Comparison of ENCODE assay signal across 13 cellular contexts in the genomic region with DNA sequence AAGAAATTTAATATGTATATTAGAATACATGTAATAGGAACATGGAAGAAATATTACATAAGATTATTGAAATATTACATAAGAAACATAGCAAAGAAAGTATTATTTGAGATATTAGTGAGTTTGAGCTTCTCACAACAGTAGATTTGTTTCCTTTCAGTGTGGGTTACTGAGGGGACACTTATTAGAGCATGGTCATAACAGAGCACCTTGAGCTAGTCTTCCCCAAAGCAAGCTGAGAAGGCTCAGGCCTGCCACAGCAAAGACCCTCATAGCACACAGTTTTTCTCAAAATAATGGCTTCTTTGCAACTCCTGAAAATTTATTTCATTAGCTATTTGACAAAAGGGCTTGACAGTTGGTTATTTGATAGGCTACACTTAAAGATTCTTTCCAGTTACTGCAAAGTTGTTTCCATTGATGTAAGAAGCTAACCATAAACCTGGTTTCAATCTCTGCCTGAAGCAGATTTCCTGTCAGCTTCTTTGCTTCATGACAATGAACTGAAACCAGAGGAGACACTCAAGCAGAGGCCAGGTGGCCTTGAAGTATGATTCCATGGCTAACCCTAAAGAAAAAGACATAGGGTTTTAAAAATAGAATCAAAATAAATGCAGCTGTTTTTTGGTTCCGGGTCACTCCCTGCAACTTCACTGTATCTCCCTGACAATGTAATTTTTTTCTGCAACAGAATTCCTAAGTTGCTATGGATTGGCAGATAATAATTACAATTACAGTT.
DNase-seq lines count a peak whose midpoint lies in the region; ATAC-seq and TF ChIP-seq lines count a peak whose summit lies in the region.
"Had no signal": no experiment of that assay in that cellular context is flagged by ENCODE, and none has a peak within 500 bp of the region (broad histone marks: within the 10 kb centered on the region; RNA-seq: fewer than 3 reads in every experiment).

No MANE protein-coding gene starts in this region.

- no peak overlapping the region for H3K4me3 Mint-ChIP-seq in IgD-negative memory B cell
- H3K4me3 Mint-ChIP-seq in MCF 10A (ENCODE audit: unreplicated experiment) = no peak overlapping the region

- H3K9ac ChIP-seq in BLaER1 = no peak overlapping the region

- H3K4me1 Mint-ChIP-seq in IgD-negative memory B cell (peaks cover 0 to 4% (median 2%) of the 10 kb centered on the region in 3 donors), MCF 10A (ENCODE audit: insufficient read depth, unreplicated experiment) (no peaks in the 10 kb centered on the region)

- POLR2A ChIA-PET in MCF 10A (lab: Yijun Ruan, JAX) = interaction anchor here (0.6 to 1.6 kb wide), 3 partner anchors 8 to 451 kb away, joined by 3 to 4 read pairs (median 4); no protein-coding TSS in a partner anchor

- H4K20me1 ChIP-seq in BLaER1 = no peaks in the 10 kb centered on the region

- H3K9me3 Mint-ChIP-seq in IgD-negative memory B cell (peaks cover 0 to 3% (median 0%) of the 10 kb centered on the region in 3 donors), MCF 10A (ENCODE audit: unreplicated experiment) (no peaks in the 10 kb centered on the region)

- CTCF ChIA-PET in MCF 10A (lab: Yijun Ruan, JAX) = interaction anchor here (0.6 to 3.4 kb wide), 4 partner anchors 9 to 975 kb away, joined by 3 to 14 read pairs (median 4); no protein-coding TSS in a partner anchor

- TF ChIP-seq CTCF in MCF 10A (IDR thresholded peaks at IDR 0.05; ENCODE audit: unreplicated experiment) (no peak), tibial nerve (IDR thresholded peaks at IDR 0.05) (no peak)

- H3K4me2 ChIP-seq in BLaER1 = peak overlapping the region; percentile 26

- H3K9me3 ChIP-seq in BLaER1 (no peaks in the 10 kb centered on the region), tibial nerve (no peaks in the 10 kb centered on the region)
- H3K9me3 ChIP-seq: esophagus muscularis mucosa, lower lobe of right lung had no signal

- H3K27me3 Mint-ChIP-seq in IgD-negative memory B cell = no peaks in the 10 kb centered on the region
- no peaks in the 10 kb centered on the region for H3K27me3 Mint-ChIP-seq in MCF 10A (ENCODE audit: insufficient read depth, unreplicated experiment)

- H3K4me1 ChIP-seq in BLaER1 = peaks cover 15% of the 10 kb centered on the region
- H3K4me1 ChIP-seq in tibial nerve = no peaks in the 10 kb centered on the region
- H3K4me1 ChIP-seq: lower lobe of right lung had no signal

- intact Hi-C loops in MCF 10A (cut with micrococcal nuclease) (loop anchor here (10.0 kb wide), 1 partner anchor 139 kb away; a partner anchor contains a TSS), left cardiac atrium (cut with DNase I) (no loop called here)

- no peak overlapping the region for H3K27ac ChIP-seq in BLaER1
- H3K27ac ChIP-seq in tibial nerve = no peak overlapping the region
- H3K27ac ChIP-seq: esophagus muscularis mucosa, lower lobe of right lung had no signal

- H3K27ac Mint-ChIP-seq in IgD-negative memory B cell (peak overlapping the region; percentile 11 to 84 (median 33)), MCF 10A (ENCODE audit: low read depth, unreplicated experiment) (no peak overlapping the region)

- BruUV-seq in MCF 10A (replicated peaks; lab: Mats Ljungman, UMichigan) = no TSS peak

- ATAC-seq in GM18873 (IDR thresholded peaks at IDR 0.05; ENCODE audit: low FRiP score, unreplicated experiment) (peak; percentile 69), HG02642 (IDR thresholded peaks at IDR 0.05; ENCODE audit: poor library complexity, unreplicated experiment) (peak; percentile 90), left cardiac atrium (no peak)
- ATAC-seq: lower lobe of right lung had no signal

- no peak overlapping the region for H3K4me3 ChIP-seq in BLaER1
- no peak overlapping the region for H3K4me3 ChIP-seq in tibial nerve
- H3K4me3 ChIP-seq: esophagus muscularis mucosa, lower lobe of right lung had no signal

- H3K36me3 ChIP-seq in BLaER1 (peaks cover 98% of the 10 kb centered on the region), tibial nerve (peaks cover 0 to 100% (median 0%) of the 10 kb centered on the region in 3 donors)

- DNase-seq in NK-92 (lab: John Stamatoyannopoulos, UW; ENCODE audit: unreplicated experiment) (no peak), MCF 10A (ENCODE audit: unreplicated experiment) (no peak), left cardiac atrium (no peak), tibial nerve (ENCODE audit: low spot score in 2 of 2) (no peak)
- DNase-seq: C1 segment of cervical spinal cord, H7, lower lobe of right lung, NCI-H187 had no signal

- no peak for TF ChIP-seq POLR2A in tibial nerve (IDR thresholded peaks at IDR 0.05)

- 86% methylated on average over 1 of the region's 1 CpG for WGBS in tibial nerve, 2 donors

- TF ChIP-seq EP300 in tibial nerve (IDR thresholded peaks at IDR 0.05) = no peak

- H3K36me3 Mint-ChIP-seq in IgD-negative memory B cell (peaks cover 18% of the 10 kb centered on the region), MCF 10A (ENCODE audit: insufficient read depth, unreplicated experiment) (peaks cover 78% of the 10 kb centered on the region)

- H3K27me3 ChIP-seq in BLaER1 = no peaks in the 10 kb centered on the region
- H3K27me3 ChIP-seq in tibial nerve = no peaks in the 10 kb centered on the region
- H3K27me3 ChIP-seq: esophagus muscularis mucosa had no signal

Comparison
In these comparisons a context has a peak if more than half of its experiments do, and no peak if none do; other contexts are left out.
1. ATAC-seq: peak in GM18873 (single experiment) and HG02642 (single experiment); none in left cardiac atrium (0 of 2).